In the genomic region with DNA sequence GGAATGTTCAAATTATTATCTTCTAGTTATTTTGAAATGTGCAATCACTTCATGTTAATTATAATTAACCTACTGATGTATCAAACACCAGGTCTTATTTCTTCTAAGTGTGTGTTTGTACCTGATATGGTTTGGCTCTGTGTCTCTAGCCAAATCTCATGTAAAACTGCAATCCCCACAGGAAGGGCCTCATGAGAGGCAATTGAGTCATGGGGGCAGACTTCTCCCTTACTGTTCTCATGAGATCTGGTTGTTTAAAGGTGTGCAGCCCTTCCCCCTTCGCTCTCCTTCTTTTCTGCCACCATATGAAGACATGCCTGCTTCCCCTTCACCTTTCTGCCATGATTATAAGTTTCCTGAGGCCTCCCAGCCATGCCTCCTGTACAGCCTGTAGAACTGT, we compare ENCODE assay signal across 19 cellular contexts. TPM values are rescaled to one million over a fixed set of nuclear protein-coding genes. Genes with fewer than 3 reads are reported as not detected.
DNase-seq lines count a peak whose midpoint lies in the region; ATAC-seq, FAIRE-seq and TF ChIP-seq lines count a peak whose summit lies in the region.
"Had no signal": no experiment of that assay in that cellular context is flagged by ENCODE, and none has a peak within 500 bp of the region (broad histone marks: within the 10 kb centered on the region; RNA-seq: fewer than 3 reads in every experiment).

No MANE protein-coding gene starts in this region.

- WGBS in GM12878 (ENCODE audit: insufficient coverage, insufficient replicate concordance, low lambda C conversion rate, missing lambda C conversion rate), result 0% methylated on average over 1 of the region's 1 CpG

- no peak for TF ChIP-seq POLR2A in GM12878 (IDR thresholded peaks at IDR 0.05; ENCODE audit: low read depth, low read length)

- no peak overlapping the region for H3K4me3 ChIP-seq in GM12878
- H3K4me3 ChIP-seq: HAP-1 had no signal

- no peak for TF ChIP-seq CTCF in natural killer cell (IDR thresholded peaks at IDR 0.05)
- no peak for TF ChIP-seq CTCF in GM12878 (IDR thresholded peaks at IDR 0.05 in 2 of 3, conservative IDR thresholded peaks at IDR 0.05 in 1 of 3; ENCODE audit: control insufficient read depth in 2 of 3, extremely low read depth in 1 of 3, insufficient read depth in 1 of 3, low read depth in 3 of 3, low read length in 3 of 3)

- H3K4me1 ChIP-seq in GM12878 (ENCODE audit: control insufficient read depth, insufficient read depth, low read length), result no peaks in the 10 kb centered on the region
- H3K4me1 ChIP-seq: HAP-1 had no signal

- H3K27ac Mint-ChIP-seq in T-helper 2 cell treated with Interferon-gamma antibody and Interleukin-4, amounts not matched to agents 5 μg/mL and 100 μg/mL, for 36 hours, result peak overlapping the region; percentile 10
- H3K27ac Mint-ChIP-seq in natural killer cell treated with Interleukin-12 subunit alpha and Interleukin-12 subunit beta and Interleukin-15 and Interleukin-18, amount 100 ng/mL, for 72 hours, result peak overlapping the region; percentile 67 to 87
- H3K27ac Mint-ChIP-seq in natural killer cell, result peak overlapping the region in 1 of 2 donors; percentile 58
- no peak overlapping the region for H3K27ac Mint-ChIP-seq in stimulated activated naive B cell treated with anti-CD40 and anti-IgM and Interleukin-4, amounts not matched to agents 10 μg/mL and 1 μg/mL and 100 μg/mL, for 72 hours

- TF ChIP-seq RAD21 in GM12878 (IDR thresholded peaks at IDR 0.05; ENCODE audit: insufficient read depth, low read depth, low read length), result no peak

- BruUV-seq in GM12878 (replicated peaks; lab: Mats Ljungman, UMichigan), result no TSS peak

- intact Hi-C loops in natural killer cell (cut with micrococcal nuclease), result no loop called here
- intact Hi-C loops in GM12878 (cut with micrococcal nuclease; ENCODE audit: unreplicated experiment), result no loop called here

- SMC1A ChIA-PET in GM12878 (lab: Charles Lee; ENCODE audit: uncharacterized antibody, unreplicated experiment), result interaction anchor here (1.1 to 1.6 kb wide), 3 partner anchors 10 to 25 kb away, joined by 3 to 4 read pairs (median 4); no protein-coding TSS in a partner anchor

- H3K27ac ChIP-seq in GM12878 (ENCODE audit: control insufficient read depth, insufficient read depth), result no peak overlapping the region

- no peak overlapping the region for H3K4me2 ChIP-seq in GM12878 (ENCODE audit: control insufficient read depth, insufficient read depth)

- H3K9me3 ChIP-seq in GM12878 (replicated peaks; ENCODE audit: control insufficient read depth, insufficient read depth, low read length), result no peaks in the 10 kb centered on the region; the same call in 2 of the 3 replicates
- H3K9me3 ChIP-seq: HAP-1 had no signal

- POLR2A ChIA-PET in GM12878 (lab: Charles Lee), result no interaction called here

- in situ Hi-C loops in GM12878 (cut with MboI), result no loop called here

- no peaks in the 10 kb centered on the region; a peak in 1 of 4 replicates for H3K27me3 ChIP-seq in GM12878 (replicated peaks in 1 of 2; ENCODE audit: control insufficient read depth in 2 of 2, insufficient read depth in 2 of 2, low read length in 1 of 2)

- H3K9me3 Mint-ChIP-seq in T-helper 2 cell treated with Interferon-gamma antibody and Interleukin-4, amounts not matched to agents 5 μg/mL and 100 μg/mL, for 36 hours, result peaks cover 7% of the 10 kb centered on the region
- peaks cover 5% of the 10 kb centered on the region for H3K9me3 Mint-ChIP-seq in natural killer cell treated with Interleukin-12 subunit alpha and Interleukin-12 subunit beta and Interleukin-15 and Interleukin-18, amount 100 ng/mL, for 72 hours
- no peaks in the 10 kb centered on the region for H3K9me3 Mint-ChIP-seq in natural killer cell
- peaks cover 0 to 7% of the 10 kb centered on the region in 2 donors for H3K9me3 Mint-ChIP-seq in stimulated activated naive B cell treated with anti-CD40 and anti-IgM and Interleukin-4, amounts not matched to agents 10 μg/mL and 1 μg/mL and 100 μg/mL, for 72 hours

- H3K36me3 Mint-ChIP-seq in T-helper 2 cell treated with Interferon-gamma antibody and Interleukin-4, amounts not matched to agents 5 μg/mL and 100 μg/mL, for 36 hours (ENCODE audit: low read depth), result peaks cover 33% of the 10 kb centered on the region
- H3K36me3 Mint-ChIP-seq in natural killer cell treated with Interleukin-12 subunit alpha and Interleukin-12 subunit beta and Interleukin-15 and Interleukin-18, amount 100 ng/mL, for 72 hours, result peaks cover 26% of the 10 kb centered on the region
- peaks cover 9% of the 10 kb centered on the region for H3K36me3 Mint-ChIP-seq in natural killer cell
- H3K36me3 Mint-ChIP-seq in stimulated activated naive B cell treated with anti-CD40 and anti-IgM and Interleukin-4, amounts not matched to agents 10 μg/mL and 1 μg/mL and 100 μg/mL, for 72 hours, result no peaks in the 10 kb centered on the region

- CTCF ChIA-PET in GM12878 (lab: Yijun Ruan, JAX), result interaction anchor here (1.3 to 1.7 kb wide), 2 partner anchors 61 to 153 kb away, joined by 4 read pairs; no protein-coding TSS in a partner anchor

- no peak overlapping the region for H2AFZ ChIP-seq in GM12878 (ENCODE audit: control insufficient read depth, low read depth, low read length)

- no peaks in the 10 kb centered on the region for H3K27me3 Mint-ChIP-seq in T-helper 2 cell treated with Interferon-gamma antibody and Interleukin-4, amounts not matched to agents 5 μg/mL and 100 μg/mL, for 36 hours (ENCODE audit: low read depth)
- H3K27me3 Mint-ChIP-seq in natural killer cell treated with Interleukin-12 subunit alpha and Interleukin-12 subunit beta and Interleukin-15 and Interleukin-18, amount 100 ng/mL, for 72 hours, result no peaks in the 10 kb centered on the region
- H3K27me3 Mint-ChIP-seq in natural killer cell (ENCODE audit: low read depth in 2 of 2), result no peaks in the 10 kb centered on the region
- peaks cover 0 to 5% of the 10 kb centered on the region in 2 donors for H3K27me3 Mint-ChIP-seq in stimulated activated naive B cell treated with anti-CD40 and anti-IgM and Interleukin-4, amounts not matched to agents 10 μg/mL and 1 μg/mL and 100 μg/mL, for 72 hours

- no peaks in the 10 kb centered on the region for H3K79me2 ChIP-seq in GM12878 (ENCODE audit: control insufficient read depth, insufficient read depth, low read length)

- no peaks in the 10 kb centered on the region for H4K20me1 ChIP-seq in GM12878 (ENCODE audit: control insufficient read depth, insufficient read depth)

- no peak overlapping the region for H3K4me3 Mint-ChIP-seq in T-helper 2 cell treated with Interferon-gamma antibody and Interleukin-4, amounts not matched to agents 5 μg/mL and 100 μg/mL, for 36 hours
- no peak overlapping the region for H3K4me3 Mint-ChIP-seq in natural killer cell treated with Interleukin-12 subunit alpha and Interleukin-12 subunit beta and Interleukin-15 and Interleukin-18, amount 100 ng/mL, for 72 hours
- no peak overlapping the region for H3K4me3 Mint-ChIP-seq in natural killer cell
- no peak overlapping the region for H3K4me3 Mint-ChIP-seq in stimulated activated naive B cell treated with anti-CD40 and anti-IgM and Interleukin-4, amounts not matched to agents 10 μg/mL and 1 μg/mL and 100 μg/mL, for 72 hours

- no peak for DNase-seq in T-helper 2 cell treated with Interferon-gamma antibody and Interleukin-4, amounts not matched to agents 5 μg/mL and 100 μg/mL, for 36 hours (ENCODE audit: low spot score)
- DNase-seq in T-helper 2 cell, result no peak
- DNase-seq in natural killer cell treated with Interleukin-12 subunit alpha and Interleukin-12 subunit beta and Interleukin-15 and Interleukin-18, amount 100 ng/mL, for 72 hours (ENCODE audit: low spot score), result no peak
- no peak for DNase-seq in natural killer cell
- no peak for DNase-seq in GM12878 (ENCODE audit: low read depth, low spot score)
- DNase-seq in stimulated activated naive B cell treated with anti-CD40 and anti-IgM and Interleukin-4, amounts not matched to agents 10 μg/mL and 1 μg/mL and 100 μg/mL, for 72 hours, result no peak
- DNase-seq in globus pallidus (ENCODE audit: low spot score), result no peak
- DNase-seq: C1 segment of cervical spinal cord, Calu3, DMS79, Kasumi-1, NCI-H1105 treated with DMSO at 0.1 percent for 48 hours, NCI-H187, NCI-H82 had no signal

- TF ChIP-seq EP300 in GM12878 (IDR thresholded peaks at IDR 0.05; ENCODE audit: borderline replicate concordance in 1 of 2, control insufficient read depth in 1 of 2, low read depth in 2 of 2, low read length in 2 of 2), result no peak

- RAD21 ChIA-PET in GM12878 (lab: Charles Lee; ENCODE audit: unreplicated experiment), result no interaction called here

- H3K9ac ChIP-seq in GM12878 (ENCODE audit: control insufficient read depth, insufficient read depth, low read length), result no peak overlapping the region

- ATAC-seq in natural killer cell treated with Interleukin-12 subunit alpha and Interleukin-12 subunit beta and Interleukin-15 and Interleukin-18, amount 100 ng/mL, for 72 hours, result no peak
- ATAC-seq in natural killer cell (no peak), GM12878 (no peak), HG02763 (IDR thresholded peaks at IDR 0.05; ENCODE audit: unreplicated experiment) (no peak)
- ATAC-seq in stimulated activated naive B cell treated with anti-CD40 and anti-IgM and Interleukin-4, amounts not matched to agents 10 μg/mL and 1 μg/mL and 100 μg/mL, for 72 hours (replicated peaks), result no peak

- peaks cover 76% of the 10 kb centered on the region for H3K4me1 Mint-ChIP-seq in T-helper 2 cell treated with Interferon-gamma antibody and Interleukin-4, amounts not matched to agents 5 μg/mL and 100 μg/mL, for 36 hours (ENCODE audit: low read depth)
- peaks cover 32 to 38% of the 10 kb centered on the region in 2 donors for H3K4me1 Mint-ChIP-seq in natural killer cell treated with Interleukin-12 subunit alpha and Interleukin-12 subunit beta and Interleukin-15 and Interleukin-18, amount 100 ng/mL, for 72 hours (ENCODE audit: low read depth in 2 of 2)
- peaks cover 22 to 37% of the 10 kb centered on the region in 2 donors for H3K4me1 Mint-ChIP-seq in natural killer cell
- H3K4me1 Mint-ChIP-seq in stimulated activated naive B cell treated with anti-CD40 and anti-IgM and Interleukin-4, amounts not matched to agents 10 μg/mL and 1 μg/mL and 100 μg/mL, for 72 hours, result peaks cover 21 to 22% of the 10 kb centered on the region in 2 donors

- peak; percentile 35 for FAIRE-seq in GM12878 (lab: Jason Lieb, UNC)
- FAIRE-seq: A204.1, G401.6, GM12892 had no signal

- no peaks in the 10 kb centered on the region for H3K36me3 ChIP-seq in GM12878 (ENCODE audit: control insufficient read depth in 2 of 2, insufficient read depth in 2 of 2, low read length in 1 of 2)
- H3K36me3 ChIP-seq: HAP-1 had no signal

RNA-seq across cellular contexts. Expression of a gene that starts 18.6 kb away (rescaled TPM):
- total RNA-seq in natural killer cell treated with Interleukin-12 subunit alpha and Interleukin-12 subunit beta and Interleukin-15 and Interleukin-18, amount 100 ng/mL, for 72 hours, result 10 to 100 TPM; 55.3 to 79.0 TPM
- total RNA-seq in natural killer cell (10 to 100 TPM; 46.5 to 69.5 (median 61.3) TPM), GM12878 (2014; rRNA removed) (0.98 and 1.1 TPM in 2 replicates), GM12878 (2014; rRNA removed; fragmentation: Illumina TruSeq; extraction: Trizol) (0.78 and 0.98 TPM in 2 replicates), GM12878 (2021) (0.93 and 0.97 TPM in 2 replicates)
- 0.17 and 0.29 TPM in 2 replicates for total RNA-seq in GM12878 (2013; cell fraction: nucleolus; rRNA removed)
- polyA plus RNA-seq in GM12878 (2011; ENCODE audit: low read depth), result not detected
- polyA plus RNA-seq in GM12878 (2011; rRNA removed) (8.9 and 10.1 TPM in 2 replicates), GM12878 (2014; fragmentation: Illumina TruSeq; extraction: Trizol) (1.1 and 1.2 TPM in 2 replicates), GM12878 (2014; fragmentation: Nextera tagmentation; extraction: Ambion mirVana) (under 1 TPM; 0.26 to 0.44 TPM), GM12878 (2014; rRNA removed) (0.91 and 0.94 TPM in 2 replicates), GM12878 (2016; fragmentation: Nextera tagmentation; extraction: Ambion mirVana) (1 to 10 TPM in 1 of 2 experiments, under 1 TPM in 1; 0.76 to 1.3 TPM)
- 5.2 and 6.4 TPM in 2 replicates for polyA plus RNA-seq in GM12878 (2011; cell fraction: cytosol; rRNA removed)
- 5.3 and 5.8 TPM in 2 replicates for polyA plus RNA-seq in GM12878 (2011; cell fraction: nucleus; rRNA removed)
- polyA plus RNA-seq in GM12878 (2012), result not detected in 2 replicates
- 11.9 and 14.6 TPM in 2 replicates for polyA minus RNA-seq in GM12878 (2011; rRNA and poly(A)+ RNA removed)
- 2.9 and 3.1 TPM in 2 replicates for polyA minus RNA-seq in GM12878 (2011; cell fraction: cytosol; rRNA and poly(A)+ RNA removed)
- 4.4 and 6.9 TPM in 2 replicates for polyA minus RNA-seq in GM12878 (2011; cell fraction: nucleus; rRNA and poly(A)+ RNA removed)

Comparison
In these comparisons a context has a peak if more than half of its experiments do, and no peak if none do; other contexts are left out.
1. RNA of a gene that starts 18.6 kb away (total RNA-seq): 55.3 to 79.0 TPM in natural killer cell treated with Interleukin-12 subunit alpha and Interleukin-12 subunit beta and Interleukin-15 and Interleukin-18, amount 100 ng/mL, for 72 hours and 46.5 to 69.5 TPM in natural killer cell; 0.17 to 1.1 TPM in GM12878; every median in the first group is over 10 times any median in the second.